Comparison of ENCODE assay signal across 15 cellular contexts in genomic region chr5:1298067-1298551, GRCh38. TPM values are rescaled to one million over a fixed set of nuclear protein-coding genes. Genes with fewer than 3 reads are reported as not detected.
"Had no signal": no experiment of that assay in that cellular context is flagged by ENCODE, and none has a peak within 500 bp of the region (broad histone marks: within the 10 kb centered on the region; RNA-seq: fewer than 3 reads in every experiment).

No MANE protein-coding gene starts in this region.

- H3K4me3 ChIP-seq: body of pancreas, colonic mucosa, esophagus muscularis mucosa, pancreas, SK-N-MC, tibial artery, vagina had no signal

- H3K27me3 Mint-ChIP-seq: activated naive CD4-positive, alpha-beta T cell treated with anti-CD3 and anti-CD28 coated beads, Interleukin-2, amount 50 U/mL, for 24 hours had no signal

- H3K27ac Mint-ChIP-seq: stimulated activated effector memory CD8-positive, alpha-beta T cell treated with anti-CD3 and anti-CD28 coated beads, Interleukin-12 subunit alpha, Interleukin-12 subunit beta, amount 100 ng/mL, for 72 hours had no signal

- H3K4me3 Mint-ChIP-seq: activated naive CD4-positive, alpha-beta T cell treated with anti-CD3 and anti-CD28 coated beads, Interleukin-2, amount 50 U/mL, for 24 hours; stimulated activated effector memory CD8-positive, alpha-beta T cell treated with anti-CD3 and anti-CD28 coated beads, Interleukin-12 subunit alpha, Interleukin-12 subunit beta, amount 100 ng/mL, for 72 hours had no signal

- ATAC-seq: body of pancreas; pancreas; stimulated activated effector memory CD8-positive, alpha-beta T cell treated with anti-CD3 and anti-CD28 coated beads, Interleukin-12 subunit alpha, Interleukin-12 subunit beta, amount 100 ng/mL, for 72 hours had no signal

- H3K4me1 Mint-ChIP-seq: stimulated activated effector memory CD8-positive, alpha-beta T cell treated with anti-CD3 and anti-CD28 coated beads, Interleukin-12 subunit alpha, Interleukin-12 subunit beta, amount 100 ng/mL, for 72 hours had no signal

- H3K27ac ChIP-seq: body of pancreas, colonic mucosa, esophagus muscularis mucosa, pancreas, SK-N-MC, tibial artery, vagina had no signal

- H3K36me3 ChIP-seq: colonic mucosa, esophagus muscularis mucosa, pancreas, tibial artery, vagina had no signal

- H3K4me1 ChIP-seq: vagina had no signal

- H3K36me3 Mint-ChIP-seq: activated naive CD4-positive, alpha-beta T cell treated with anti-CD3 and anti-CD28 coated beads, Interleukin-2, amount 50 U/mL, for 24 hours had no signal

- H3K9me3 ChIP-seq: body of pancreas, colonic mucosa, esophagus muscularis mucosa, pancreas, tibial artery, vagina had no signal

- H3K27me3 ChIP-seq: vagina had no signal

- H3K9me3 Mint-ChIP-seq: activated naive CD4-positive, alpha-beta T cell treated with anti-CD3 and anti-CD28 coated beads, Interleukin-2, amount 50 U/mL, for 24 hours had no signal

- DNase-seq: activated CD4-positive, alpha-beta T cell treated with anti-CD3 and anti-CD28 coated beads, Interleukin-2, amount 50 U/mL, for 48 hours; amygdala; body of pancreas; central memory CD4-positive, alpha-beta T cell; colonic mucosa; tibial artery had no signal

RNA-seq across cellular contexts. Expression of gene TERT, which starts 3.2 kb away (rescaled TPM):
- total RNA-seq: body of pancreas, esophagus muscularis mucosa, vagina had no signal
- polyA plus RNA-seq: keratinocyte, liver, neural cell, pancreas had no signal
